ENCODE assay signal across 34 cellular contexts in genomic region chr6:136306466-136306865, GRCh38. TPM values are rescaled to one million over a fixed set of nuclear protein-coding genes. Genes with fewer than 3 reads are reported as not detected.
DNase-seq lines count a peak whose midpoint lies in the region; ATAC-seq and TF ChIP-seq lines count a peak whose summit lies in the region.
"Had no signal": no experiment of that assay in that cellular context is flagged by ENCODE, and none has a peak within 500 bp of the region (broad histone marks: within the 10 kb centered on the region; RNA-seq: fewer than 3 reads in every experiment).

No MANE protein-coding gene starts in this region.

- no peaks in the 10 kb centered on the region for H3K4me1 Mint-ChIP-seq in MCF 10A (ENCODE audit: insufficient read depth, unreplicated experiment)
- H3K4me1 Mint-ChIP-seq: activated CD4-positive, alpha-beta T cell treated with anti-CD3 and anti-CD28 coated beads, Interleukin-2, amount 10 ng/mL, durations not matched to agents 7 days and 5 days; activated naive CD8-positive, alpha-beta T cell treated with anti-CD3 and anti-CD28 coated beads, Interleukin-2, amount 50 U/mL, for 24 hours; B cell; CD8-positive, alpha-beta memory T cell; stimulated activated naive CD8-positive, alpha-beta T cell treated with anti-CD3 and anti-CD28 coated beads, Interleukin-15, amount 100 ng/mL, for 72 hours had no signal

- intact Hi-C loops in breast epithelium (cut with DNase I; ENCODE audit: low total_unique reads) = no loop called here
- intact Hi-C loops in MCF 10A (cut with micrococcal nuclease) = no loop called here

- BruUV-seq in MCF 10A (replicated peaks; lab: Mats Ljungman, UMichigan) = no TSS peak

- no peak overlapping the region for H3K4me3 ChIP-seq in breast epithelium
- H3K4me3 ChIP-seq: A549, heart right ventricle, left lung, MG63, PC-9, smooth muscle cell, transverse colon had no signal

- H3K27me3 Mint-ChIP-seq in MCF 10A (ENCODE audit: insufficient read depth, unreplicated experiment) = no peaks in the 10 kb centered on the region
- H3K27me3 Mint-ChIP-seq: activated CD4-positive, alpha-beta T cell treated with anti-CD3 and anti-CD28 coated beads, Interleukin-2, amount 10 ng/mL, durations not matched to agents 7 days and 5 days; activated naive CD8-positive, alpha-beta T cell treated with anti-CD3 and anti-CD28 coated beads, Interleukin-2, amount 50 U/mL, for 24 hours; effector memory CD8-positive, alpha-beta T cell; stimulated activated naive CD8-positive, alpha-beta T cell treated with anti-CD3 and anti-CD28 coated beads, Interleukin-15, amount 100 ng/mL, for 72 hours had no signal

- H3K9me3 Mint-ChIP-seq in MCF 10A (ENCODE audit: unreplicated experiment) = no peaks in the 10 kb centered on the region
- H3K9me3 Mint-ChIP-seq: activated CD4-positive, alpha-beta T cell treated with anti-CD3 and anti-CD28 coated beads, Interleukin-2, amount 10 ng/mL, durations not matched to agents 7 days and 5 days; activated naive CD8-positive, alpha-beta T cell treated with anti-CD3 and anti-CD28 coated beads, Interleukin-2, amount 50 U/mL, for 24 hours; effector memory CD8-positive, alpha-beta T cell; stimulated activated naive CD8-positive, alpha-beta T cell treated with anti-CD3 and anti-CD28 coated beads, Interleukin-15, amount 100 ng/mL, for 72 hours had no signal

- CTCF ChIA-PET in MCF 10A (lab: Yijun Ruan, JAX) = no interaction called here

- no peak for TF ChIP-seq POLR2A in breast epithelium (IDR thresholded peaks at IDR 0.05)

- H3K36me3 ChIP-seq in breast epithelium = no peaks in the 10 kb centered on the region
- H3K36me3 ChIP-seq: heart right ventricle, left lung, MG63, transverse colon had no signal

- no peak overlapping the region for H3K27ac Mint-ChIP-seq in MCF 10A (ENCODE audit: low read depth, unreplicated experiment)
- H3K27ac Mint-ChIP-seq: activated CD4-positive, alpha-beta T cell treated with anti-CD3 and anti-CD28 coated beads, Interleukin-2, amount 10 ng/mL, durations not matched to agents 7 days and 5 days; activated naive CD8-positive, alpha-beta T cell treated with anti-CD3 and anti-CD28 coated beads, Interleukin-2, amount 50 U/mL, for 24 hours; B cell; effector memory CD8-positive, alpha-beta T cell; WTC11 had no signal

- H3K27me3 ChIP-seq in breast epithelium = no peaks in the 10 kb centered on the region
- H3K27me3 ChIP-seq: heart right ventricle, left lung, transverse colon had no signal

- no peaks in the 10 kb centered on the region for H3K9me3 ChIP-seq in breast epithelium
- H3K9me3 ChIP-seq: A549, heart right ventricle, left lung, MG63, transverse colon had no signal

- no peak for TF ChIP-seq CTCF in breast epithelium (IDR thresholded peaks at IDR 0.05)
- TF ChIP-seq CTCF in MCF 10A (IDR thresholded peaks at IDR 0.05; ENCODE audit: unreplicated experiment) = no peak

- peaks cover 0 to 5% of the 10 kb centered on the region in 2 donors for H3K4me1 ChIP-seq in breast epithelium
- H3K4me1 ChIP-seq: A549, heart right ventricle, left lung, transverse colon had no signal

- no peaks in the 10 kb centered on the region for H3K36me3 Mint-ChIP-seq in MCF 10A (ENCODE audit: insufficient read depth, unreplicated experiment)
- H3K36me3 Mint-ChIP-seq: WTC11 had no signal

- ATAC-seq in HG03442 (IDR thresholded peaks at IDR 0.05; ENCODE audit: unreplicated experiment) = no peak
- ATAC-seq: A549; activated naive CD8-positive, alpha-beta T cell treated with anti-CD3 and anti-CD28 coated beads, Interleukin-2, amount 50 U/mL, for 24 hours; activated T-cell treated with anti-CD3 and anti-CD28 coated beads, Interleukin-2, amount 50 U/mL, for 4 hours; effector memory CD8-positive, alpha-beta T cell; heart right ventricle; left lung; stimulated activated naive CD8-positive, alpha-beta T cell treated with anti-CD3 and anti-CD28 coated beads, Interleukin-15, amount 100 ng/mL, for 72 hours; WTC11 had no signal

- POLR2A ChIA-PET in MCF 10A (lab: Yijun Ruan, JAX) = interaction anchor here (1.0 kb wide), 1 partner anchor 16 kb away, joined by 4 read pairs; no protein-coding TSS in a partner anchor

- H3K4me3 Mint-ChIP-seq in MCF 10A (ENCODE audit: unreplicated experiment) = no peak overlapping the region
- H3K4me3 Mint-ChIP-seq: activated CD4-positive, alpha-beta T cell treated with anti-CD3 and anti-CD28 coated beads, Interleukin-2, amount 10 ng/mL, durations not matched to agents 7 days and 5 days; activated naive CD8-positive, alpha-beta T cell treated with anti-CD3 and anti-CD28 coated beads, Interleukin-2, amount 50 U/mL, for 24 hours; activated T-cell treated with anti-CD3 and anti-CD28 coated beads, Interleukin-2, amount 50 U/mL, for 4 hours; B cell; CD8-positive, alpha-beta memory T cell; effector memory CD8-positive, alpha-beta T cell; stimulated activated naive CD8-positive, alpha-beta T cell treated with anti-CD3 and anti-CD28 coated beads, Interleukin-15, amount 100 ng/mL, for 72 hours; WTC11 had no signal

- DNase-seq in breast epithelium (ENCODE audit: low spot score in 2 of 2) = no peak
- DNase-seq in MCF 10A (ENCODE audit: unreplicated experiment) = no peak
- peak; percentile 85 for DNase-seq in midbrain (lab: John Stamatoyannopoulos, UW)
- no peak for DNase-seq in SW 1271 (lab: John Stamatoyannopoulos, UW)
- DNase-seq in effector CD8-positive, alpha-beta T cell (lab: John Stamatoyannopoulos, UW) = no peak
- no peak for DNase-seq in NCI-H187 (lab: John Stamatoyannopoulos, UW)
- DNase-seq: activated CD4-positive, alpha-beta T cell treated with anti-CD3 and anti-CD28 coated beads, Interleukin-2, amount 10 ng/mL, durations not matched to agents 7 days and 5 days; activated gamma-delta T cell treated with Interleukin-2 at 50 U/mL for 16 hours; activated naive CD8-positive, alpha-beta T cell treated with anti-CD3 and anti-CD28 coated beads, Interleukin-2, amount 50 U/mL, for 24 hours; activated T-cell treated with anti-CD3 and anti-CD28 coated beads, Interleukin-2, amount 50 U/mL, for 4 hours; CD8-positive, alpha-beta memory T cell; effector memory CD8-positive, alpha-beta T cell; erythroblast; GDM1; heart right ventricle; KBM-7; left lung; mesendoderm; MG63; NCI-H1105 treated with DMSO at 0.1 percent for 48 hours; NCI-H2029 treated with DMSO at 0.1 percent for 48 hours; NK-92 treated with Interleukin-12 subunit alpha and Interleukin-12 subunit beta, amount 100 ng/mL, for 24 hours; PC-9; Right ventricle myocardium superior; stimulated activated CD4-positive, alpha-beta T cell treated with anti-CD3 and anti-CD28 coated beads, Interleukin-1b, Interleukin-23, amount 100 ng/mL, for 48 hours; stimulated activated CD8-positive, alpha-beta memory T cell treated with anti-CD3 and anti-CD28 coated beads, Interleukin-4, amount 100 ng/mL, for 48 hours; stimulated activated naive CD8-positive, alpha-beta T cell treated with anti-CD3 and anti-CD28 coated beads, Interleukin-15, amount 100 ng/mL, for 72 hours; transverse colon had no signal

- H3K27ac ChIP-seq in breast epithelium = peak overlapping the region; percentile 63 to 67
- peak overlapping the region; percentile 43 for H3K27ac ChIP-seq in cingulate gyrus (ENCODE audit: low read depth, low read length)
- H3K27ac ChIP-seq: A549, heart right ventricle, left lung, PC-9, transverse colon had no signal

RNA-seq across cellular contexts. Expression of gene BCLAF1, which starts 16.8 kb away (rescaled TPM):
- total RNA-seq in breast epithelium (100 to 1,000 TPM; 136 to 218 (median 151) TPM), MCF 10A (2022) (175 and 178 TPM in 2 replicates)

RNA-seq across cellular contexts. Expression of gene MTFR2, which starts 56.4 kb away (rescaled TPM):
- total RNA-seq in breast epithelium (1 to 10 TPM in 1 of 3 donors, under 1 TPM in 2; 0.66 to 2.7 (median 0.73) TPM), MCF 10A (2022) (5.2 and 6.0 TPM in 2 replicates)
